In genomic region chr12:509494-509893, GRCh38 we compare ENCODE assay signal across 12 cellular contexts. TPM values are rescaled to one million over a fixed set of nuclear protein-coding genes. Genes with fewer than 3 reads are reported as not detected.
DNase-seq lines count a peak whose midpoint lies in the region; ATAC-seq and TF ChIP-seq lines count a peak whose summit lies in the region.
"Had no signal": no experiment of that assay in that cellular context is flagged by ENCODE, and none has a peak within 500 bp of the region (broad histone marks: within the 10 kb centered on the region; RNA-seq: fewer than 3 reads in every experiment).

No MANE protein-coding gene starts in this region.

- WGBS in thyroid gland, 2 donors: 17 to 23% methylated on average over 5 of the region's 5 CpGs

- POLR2A ChIA-PET in WTC11 (lab: Charles Lee): interaction anchor here (0.6 kb wide), 1 partner anchor 47 kb away, joined by 3 read pairs; no protein-coding TSS in a partner anchor

- H3K27ac Mint-ChIP-seq in HFFc6 (peak overlapping the region; percentile 10; the same call in 1 of the 2 replicates), WTC11 (no peak overlapping the region)
- H3K27ac Mint-ChIP-seq in activated T-helper 17 cell treated with anti-CD3 and anti-CD28 coated beads, Interleukin-2, amount 50 U/mL, for 72 hours: no peak overlapping the region
- H3K27ac Mint-ChIP-seq: activated naive CD8-positive, alpha-beta T cell treated with anti-CD3 and anti-CD28 coated beads, Interleukin-2, amount 50 U/mL, for 24 hours; IgD-negative memory B cell had no signal

- TF ChIP-seq CTCF in HFFc6 (IDR thresholded peaks at IDR 0.05) (no peak), WTC11 (IDR thresholded peaks at IDR 0.05) (no peak), thyroid gland (IDR thresholded peaks at IDR 0.05) (no peak)

- peak overlapping the region; percentile 30 for H3K4me3 ChIP-seq in iPS-18a (ENCODE audit: low read length)
- no peak overlapping the region for H3K4me3 ChIP-seq in thyroid gland (replicated peaks in 1 of 3)
- H3K4me3 ChIP-seq: HAP-1 had no signal

- H3K4me3 Mint-ChIP-seq in HFFc6 (peak overlapping the region; percentile 24; the same call in 1 of the 2 replicates), WTC11 (no peak overlapping the region)
- H3K4me3 Mint-ChIP-seq in activated T-helper 17 cell treated with anti-CD3 and anti-CD28 coated beads, Interleukin-2, amount 50 U/mL, for 72 hours: no peak overlapping the region
- H3K4me3 Mint-ChIP-seq: activated naive CD8-positive, alpha-beta T cell treated with anti-CD3 and anti-CD28 coated beads, Interleukin-2, amount 50 U/mL, for 24 hours; IgD-negative memory B cell had no signal

- CTCF ChIA-PET in WTC11 (lab: Charles Lee): interaction anchor here (1.1 to 1.2 kb wide), 4 partner anchors 10 to 61 kb away, joined by 3 to 8 read pairs (median 4); no protein-coding TSS in a partner anchor

- H3K4me1 Mint-ChIP-seq in HFFc6 (ENCODE audit: low read depth) (peaks cover 19% of the 10 kb centered on the region), WTC11 (peaks cover 31% of the 10 kb centered on the region)
- no peaks in the 10 kb centered on the region for H3K4me1 Mint-ChIP-seq in activated T-helper 17 cell treated with anti-CD3 and anti-CD28 coated beads, Interleukin-2, amount 50 U/mL, for 72 hours
- H3K4me1 Mint-ChIP-seq: activated naive CD8-positive, alpha-beta T cell treated with anti-CD3 and anti-CD28 coated beads, Interleukin-2, amount 50 U/mL, for 24 hours had no signal

- H3K36me3 Mint-ChIP-seq in HFFc6 (ENCODE audit: low read depth): no peaks in the 10 kb centered on the region
- H3K36me3 Mint-ChIP-seq in WTC11: peaks cover 9% of the 10 kb centered on the region
- H3K36me3 Mint-ChIP-seq in activated T-helper 17 cell treated with anti-CD3 and anti-CD28 coated beads, Interleukin-2, amount 50 U/mL, for 72 hours (ENCODE audit: low read depth): no peaks in the 10 kb centered on the region

- H3K9ac ChIP-seq in iPS-18a (ENCODE audit: low read length): no peak overlapping the region

- DNase-seq in HFFc6 (peak; percentile 34), WTC11 (ENCODE audit: low spot score) (no peak), thyroid gland (peak; percentile 28 to 36), NCI-H748 treated with DMSO at 0.1 percent for 48 hours (lab: John Stamatoyannopoulos, UW) (no peak)
- DNase-seq: activated CD4-positive, alpha-beta T cell treated with anti-CD3 and anti-CD28 coated beads for 1 hour; activated naive CD8-positive, alpha-beta T cell treated with anti-CD3 and anti-CD28 coated beads, Interleukin-2, amount 50 U/mL, for 24 hours; stimulated activated naive CD4-positive, alpha-beta T cell had no signal

- ATAC-seq in WTC11: peak; percentile 37
- no peak for ATAC-seq in HG03442 (IDR thresholded peaks at IDR 0.05; ENCODE audit: unreplicated experiment)
- ATAC-seq in activated T-helper 17 cell treated with anti-CD3 and anti-CD28 coated beads, Interleukin-2, amount 50 U/mL, for 72 hours (replicated peaks): no peak
- ATAC-seq: activated naive CD8-positive, alpha-beta T cell treated with anti-CD3 and anti-CD28 coated beads, Interleukin-2, amount 50 U/mL, for 24 hours had no signal

- H3K9me3 ChIP-seq in iPS-18a (ENCODE audit: control insufficient read depth, low read depth, low read length): no peaks in the 10 kb centered on the region
- H3K9me3 ChIP-seq in thyroid gland: no peaks in the 10 kb centered on the region
- H3K9me3 ChIP-seq: HAP-1 had no signal

- H3K9me3 Mint-ChIP-seq in HFFc6 (peaks cover 10% of the 10 kb centered on the region), WTC11 (peaks cover 10% of the 10 kb centered on the region)
- no peaks in the 10 kb centered on the region for H3K9me3 Mint-ChIP-seq in activated T-helper 17 cell treated with anti-CD3 and anti-CD28 coated beads, Interleukin-2, amount 50 U/mL, for 72 hours
- H3K9me3 Mint-ChIP-seq: activated naive CD8-positive, alpha-beta T cell treated with anti-CD3 and anti-CD28 coated beads, Interleukin-2, amount 50 U/mL, for 24 hours had no signal

- intact Hi-C loops in thyroid gland (cut with DNase I): no loop called here

- H3K36me3 ChIP-seq in iPS-18a (ENCODE audit: control insufficient read depth, low read depth, low read length) (no peaks in the 10 kb centered on the region), thyroid gland (no peaks in the 10 kb centered on the region)
- H3K36me3 ChIP-seq: HAP-1 had no signal

- H3K27me3 ChIP-seq in iPS-18a (ENCODE audit: control insufficient read depth, insufficient read depth, low read length) (no peaks in the 10 kb centered on the region), thyroid gland (no peaks in the 10 kb centered on the region)

- H3K27ac ChIP-seq in iPS-18a (ENCODE audit: low read length) (no peak overlapping the region), thyroid gland (no peak overlapping the region)

- peaks cover 24% of the 10 kb centered on the region for H3K4me1 ChIP-seq in iPS-18a (ENCODE audit: control insufficient read depth, low read depth, low read length)
- H3K4me1 ChIP-seq in thyroid gland: peaks cover 8 to 26% of the 10 kb centered on the region in 2 donors
- H3K4me1 ChIP-seq: HAP-1 had no signal

- TF ChIP-seq POLR2A in thyroid gland (IDR thresholded peaks at IDR 0.05): no peak

- peaks cover 15% of the 10 kb centered on the region for H3K27me3 Mint-ChIP-seq in HFFc6 (ENCODE audit: insufficient read depth)
- no peaks in the 10 kb centered on the region for H3K27me3 Mint-ChIP-seq in WTC11 (ENCODE audit: low read depth)
- no peaks in the 10 kb centered on the region for H3K27me3 Mint-ChIP-seq in activated T-helper 17 cell treated with anti-CD3 and anti-CD28 coated beads, Interleukin-2, amount 50 U/mL, for 72 hours

TF ChIP-seq in WTC11, 78 proteins besides CTCF, POLR2A, EP300 and RAD21 (continues in another document):
- TF ChIP-seq TCF7 (CRISPR knock-in tag; IDR thresholded peaks at IDR 0.05; ENCODE audit: low read depth): no peak
- TF ChIP-seq MAX (CRISPR knock-in tag; IDR thresholded peaks at IDR 0.05): no peak
- TF ChIP-seq USF2 (CRISPR knock-in tag; IDR thresholded peaks at IDR 0.05): no peak
- no peak for TF ChIP-seq FOXJ3 (CRISPR knock-in tag; IDR thresholded peaks at IDR 0.05; ENCODE audit: borderline replicate concordance)
- TF ChIP-seq CBFB (CRISPR knock-in tag; IDR thresholded peaks at IDR 0.05; ENCODE audit: low read depth): no peak
- no peak for TF ChIP-seq FOXP4 (CRISPR knock-in tag; IDR thresholded peaks at IDR 0.05)
- TF ChIP-seq STAT6 (CRISPR knock-in tag; conservative IDR thresholded peaks at IDR 0.05; ENCODE audit: low read depth): no peak
- TF ChIP-seq RORB (CRISPR knock-in tag; IDR thresholded peaks at IDR 0.05): no peak

RNA-seq across cellular contexts. Expression of gene B4GALNT3, which starts 49.8 kb away (rescaled TPM):
- total RNA-seq in HFFc6 (2021; fragmentation: NEBNext Ultra II Directional; extraction: Animal tissue kit (Norgen Biotek cat#: 25700)): not detected
- total RNA-seq in WTC11 (2021): 19.0 to 22.0 TPM (median 20.9 TPM) in 3 replicates
- total RNA-seq in thyroid gland: 1 to 10 TPM; 3.9 to 6.6 (median 5.6) TPM
- total RNA-seq in activated T-helper 17 cell treated with anti-CD3 and anti-CD28 coated beads, Interleukin-2, amount 50 U/mL, for 72 hours: 1 to 10 TPM; 3.5 to 4.7 TPM

Comparison
In these comparisons a context has a peak if more than half of its experiments do, and no peak if none do; other contexts are left out.
1. DNase-seq: peak in HFFc6 (single experiment) and thyroid gland (2 of 2); none in WTC11 (single experiment) and NCI-H748 treated with DMSO at 0.1 percent for 48 hours (single experiment).
2. RNA of gene B4GALNT3, which starts 49.8 kb away (total RNA-seq): 19.0 to 22.0 TPM in WTC11, 3.9 to 6.6 TPM in thyroid gland and 3.5 to 4.7 TPM in activated T-helper 17 cell treated with anti-CD3 and anti-CD28 coated beads, Interleukin-2, amount 50 U/mL, for 72 hours; not detected in HFFc6; every median in the first group is over 4 times any median in the second.